Comparison of ENCODE assay signal across 23 cellular contexts in the genomic region with DNA sequence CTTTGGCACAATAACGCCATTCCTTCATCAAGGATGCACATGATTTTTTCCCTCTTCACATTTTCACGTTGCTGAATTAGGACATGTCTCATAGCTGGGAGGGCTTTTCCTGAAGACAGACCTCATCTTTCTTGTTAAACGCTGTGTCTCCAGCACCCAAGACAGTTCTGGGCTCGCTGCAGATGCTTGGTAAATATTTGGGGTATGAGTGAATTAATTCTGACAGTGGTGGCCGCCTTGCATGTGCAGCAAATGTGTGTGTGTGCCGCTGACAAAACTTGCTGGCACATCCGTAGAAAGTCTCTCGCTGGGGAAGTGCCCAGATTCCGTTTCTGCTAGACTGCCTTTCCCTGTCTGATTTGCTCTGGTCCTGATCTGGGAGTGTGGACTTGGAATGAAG. TPM values are rescaled to one million over a fixed set of nuclear protein-coding genes. Genes with fewer than 3 reads are reported as not detected.
DNase-seq lines count a peak whose midpoint lies in the region; ATAC-seq and TF ChIP-seq lines count a peak whose summit lies in the region.
"Had no signal": no experiment of that assay in that cellular context is flagged by ENCODE, and none has a peak within 500 bp of the region (broad histone marks: within the 10 kb centered on the region; RNA-seq: fewer than 3 reads in every experiment).

No MANE protein-coding gene starts in this region.

- no peaks in the 10 kb centered on the region for H3K36me3 ChIP-seq in heart right ventricle
- H3K36me3 ChIP-seq: heart left ventricle, thyroid gland had no signal

- 38 to 45% methylated on average over 9 of the region's 9 CpGs for WGBS in heart right ventricle, 2 donors

- no peak for ATAC-seq in heart right ventricle
- ATAC-seq in HG02884 (IDR thresholded peaks at IDR 0.05; ENCODE audit: unreplicated experiment), result no peak
- ATAC-seq: activated T-helper 17 cell treated with anti-CD3 and anti-CD28 coated beads, Interleukin-2, amount 50 U/mL, for 72 hours; CD8-positive, alpha-beta T cell; heart left ventricle; stimulated activated naive CD8-positive, alpha-beta T cell treated with anti-CD3 and anti-CD28 coated beads, Interleukin-15, Interleukin-2, amounts not matched to agents 100 U/mL and 50 U/mL, for 24 hours had no signal

- TF ChIP-seq CTCF in AG09319 (IDR thresholded peaks at IDR 0.05; ENCODE audit: low read depth, low read length) (no peak), foreskin fibroblast (IDR thresholded peaks at IDR 0.05; ENCODE audit: low read depth, low read length) (no peak), heart right ventricle (IDR thresholded peaks at IDR 0.05) (no peak)

- H3K4me3 ChIP-seq in foreskin fibroblast (ENCODE audit: low read depth in 1 of 2, low read length in 2 of 2) (no peak overlapping the region), heart right ventricle (no peak overlapping the region)
- H3K4me3 ChIP-seq: heart left ventricle, PC-9, thyroid gland had no signal

- DNase-seq in AG09319 (ENCODE audit: extremely low read depth, low read depth) (peak; percentile 54), LHCN-M2 (ENCODE audit: low read depth) (peak; percentile 17), foreskin fibroblast (peak; percentile 43 to 63), DMS114 treated with DMSO at 0.1 percent for 48 hours (lab: John Stamatoyannopoulos, UW; ENCODE audit: unreplicated experiment) (no peak), heart right ventricle (no peak), glomerular visceral epithelial cell (ENCODE audit: extremely low spot score) (no peak)
- DNase-seq: activated CD4-positive, alpha-beta T cell treated with anti-CD3 and anti-CD28 coated beads, Interleukin-2, amount 10 ng/mL, durations not matched to agents 24 days and 14 days; activated naive CD8-positive, alpha-beta T cell treated with anti-CD3 and anti-CD28 coated beads for 36 hours; CD8-positive, alpha-beta T cell; DMS79; heart left ventricle; KBM-7; MV-4-11; NCI-H1694 treated with DMSO at 0.1 percent for 48 hours; NCI-H82; PC-9; stimulated activated CD4-positive, alpha-beta T cell treated with anti-CD3 and anti-CD28 coated beads, Interleukin-4, amount 100 ng/mL, for 1 hour; stimulated activated naive CD8-positive, alpha-beta T cell treated with anti-CD3 and anti-CD28 coated beads, Interleukin-15, Interleukin-2, amounts not matched to agents 100 U/mL and 50 U/mL, for 24 hours had no signal

- peaks cover 0 to 12% (median 0%) of the 10 kb centered on the region in 9 donors for H3K4me1 ChIP-seq in heart right ventricle

- H3K27ac ChIP-seq in cingulate gyrus (ENCODE audit: low read depth, low read length) (peak overlapping the region; percentile 6), heart right ventricle (no peak overlapping the region)
- H3K27ac ChIP-seq: heart left ventricle, PC-9, thyroid gland had no signal

- no peaks in the 10 kb centered on the region for H3K9me3 ChIP-seq in heart right ventricle
- H3K9me3 ChIP-seq: heart left ventricle, thyroid gland had no signal

- intact Hi-C loops in heart right ventricle (cut with DNase I), result no loop called here

- H3K27me3 ChIP-seq in heart right ventricle, result peaks cover 0 to 61% (median 27%) of the 10 kb centered on the region in 7 donors
- H3K27me3 ChIP-seq: dorsolateral prefrontal cortex, thyroid gland had no signal

RNA-seq across cellular contexts. Expression of a gene that starts 48.1 kb away (rescaled TPM):
- total RNA-seq in LHCN-M2 (2014; rRNA removed) (42.9 and 55.8 TPM in 2 replicates), heart right ventricle (10 to 100 TPM; 18.9 to 49.5 (median 24.8) TPM)
- 29.5 TPM for polyA plus RNA-seq in LHCN-M2 (2012)
- 1 to 10 TPM; 7.8 to 8.5 TPM for polyA plus RNA-seq in heart right ventricle

Comparison
In these comparisons a context has a peak if more than half of its experiments do, and no peak if none do; other contexts are left out.
1. DNase-seq: peak in AG09319 (single experiment), LHCN-M2 (single experiment) and foreskin fibroblast (2 of 2); none in DMS114 treated with DMSO at 0.1 percent for 48 hours (single experiment), heart right ventricle (0 of 2) and glomerular visceral epithelial cell (single experiment).